ENCODE assay signal across 1 cellular context in the genomic region with DNA sequence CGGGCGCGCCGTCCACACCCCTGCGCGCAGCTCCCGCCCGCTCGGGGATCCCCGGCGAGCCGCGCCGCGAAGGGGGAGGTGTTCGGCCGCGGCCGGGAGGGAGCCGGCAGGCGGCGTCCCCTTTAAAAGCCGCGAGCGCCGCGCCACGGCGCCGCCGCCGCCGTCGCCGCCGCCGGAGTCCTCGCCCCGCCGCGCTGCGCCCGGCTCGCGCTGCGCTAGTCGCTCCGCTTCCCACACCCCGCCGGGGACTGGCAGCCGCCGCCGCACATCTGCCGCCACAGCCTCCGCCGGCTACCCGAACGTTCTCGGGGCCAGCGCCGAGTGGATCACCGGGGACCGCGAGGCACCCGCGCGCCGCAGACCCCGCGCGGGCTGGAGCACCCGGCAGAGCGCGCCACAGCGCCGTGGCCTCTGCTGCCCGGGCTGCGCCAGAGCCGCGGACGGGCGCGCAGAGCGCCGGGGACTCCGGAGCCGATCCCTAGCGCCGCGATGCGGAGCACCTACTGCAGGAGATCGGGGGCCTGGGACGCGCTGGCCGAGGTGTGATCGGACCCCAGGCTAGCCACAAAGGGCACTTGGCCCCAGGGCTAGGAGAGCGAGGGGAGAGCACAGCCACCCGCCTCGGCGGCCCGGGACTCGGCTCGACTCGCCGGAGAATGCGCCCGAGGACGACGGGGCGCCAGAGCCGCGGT.
TF ChIP-seq lines count a peak whose summit lies in the region.

Gene BMP2, plus strand, starts transcription at position 151 of the 692 bp plus-strand sequence. CDS start 2,441 bp downstream, outside the sequence.

TF ChIP-seq in IMR-90, 13 proteins besides CTCF, POLR2A, EP300 and RAD21:
- TF ChIP-seq MAZ (IDR thresholded peaks at IDR 0.05; ENCODE audit: borderline replicate concordance, low read depth, low read length) (peak; percentile 12; the same call in 1 of the 2 replicates), ELK1 (IDR thresholded peaks at IDR 0.05; ENCODE audit: borderline replicate concordance, low read depth, low read length) (no peak)
